17 cellular contexts compared by ENCODE assay signal in the genomic region with DNA sequence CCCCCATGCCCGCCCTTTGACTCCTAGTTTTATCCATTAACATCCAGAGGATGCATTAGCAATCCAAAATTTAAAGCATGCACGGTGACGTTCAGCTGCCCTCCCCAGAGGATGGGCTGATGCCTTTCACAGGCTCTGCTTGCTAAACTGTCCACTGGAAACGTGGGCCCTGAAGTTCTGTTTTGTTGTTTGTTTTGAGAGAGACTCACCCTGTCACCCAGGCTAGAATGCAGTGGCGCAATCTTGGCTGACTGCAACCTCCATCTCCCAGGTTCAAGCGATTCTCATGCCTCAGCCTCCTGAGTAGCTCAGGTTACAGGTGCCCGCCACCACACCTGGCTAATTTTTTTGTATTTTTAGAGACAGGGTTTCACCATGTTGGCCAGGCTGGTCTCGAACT. TPM values are rescaled to one million over a fixed set of nuclear protein-coding genes. Genes with fewer than 3 reads are reported as not detected.
DNase-seq lines count a peak whose midpoint lies in the region; ATAC-seq, FAIRE-seq and TF ChIP-seq lines count a peak whose summit lies in the region.
"Had no signal": no experiment of that assay in that cellular context is flagged by ENCODE, and none has a peak within 500 bp of the region (broad histone marks: within the 10 kb centered on the region; RNA-seq: fewer than 3 reads in every experiment).

No MANE protein-coding gene starts in this region.

- H3K4me1 ChIP-seq in HepG2 (ENCODE audit: insufficient read depth, low read length) (peaks cover 42% of the 10 kb centered on the region), right lobe of liver (peaks cover 0 to 10% (median 5%) of the 10 kb centered on the region in 4 donors)
- H3K4me1 ChIP-seq in CD8-positive, alpha-beta memory T cell (ENCODE audit: insufficient read depth, low read length), result peaks cover 54% of the 10 kb centered on the region

- H3K4me3 ChIP-seq in HepG2 (replicated peaks in 1 of 3; ENCODE audit: insufficient read depth in 1 of 3, low read depth in 2 of 3, low read length in 3 of 3) (no peak overlapping the region), right lobe of liver (no peak overlapping the region)
- no peak overlapping the region for H3K4me3 ChIP-seq in CD8-positive, alpha-beta memory T cell (ENCODE audit: low read length)
- H3K4me3 ChIP-seq: K562 had no signal

- FAIRE-seq in HepG2 (lab: Jason Lieb, UNC), result no peak
- FAIRE-seq: K562 had no signal

- TF ChIP-seq EP300 in HepG2 (IDR thresholded peaks at IDR 0.05; ENCODE audit: low read depth in 2 of 2, low read length in 2 of 2) (no peak), HepG2 (CRISPR knock-in tag; IDR thresholded peaks at IDR 0.05; ENCODE audit: borderline replicate concordance) (no peak)

- POLR2A ChIA-PET in activated CD4-positive, alpha-beta T cell treated with anti-CD3 and anti-CD28 coated beads, Interleukin-2, amount 10 ng/mL, durations not matched to agents 7 days and 5 days (lab: Charles Lee), result no interaction called here
- POLR2A ChIA-PET in HepG2 (lab: Yijun Ruan, JAX), result no interaction called here
- POLR2A ChIA-PET in CD8-positive, alpha-beta memory T cell (lab: Charles Lee), result no interaction called here

- WGBS in HepG2 (ENCODE audit: low lambda C conversion rate), result 91% methylated on average over 8 of the region's 8 CpGs
- WGBS in right lobe of liver (ENCODE audit: insufficient coverage, low coverage, low lambda C conversion rate, missing lambda C conversion rate), result 68% methylated on average over 7 of the region's 8 CpGs

- H3K4me2 ChIP-seq in HepG2 (ENCODE audit: low read depth, low read length), result no peak overlapping the region

- peaks cover 75% of the 10 kb centered on the region for H3K4me1 Mint-ChIP-seq in activated CD4-positive, alpha-beta T cell treated with anti-CD3 and anti-CD28 coated beads, Interleukin-2, amount 10 ng/mL, durations not matched to agents 7 days and 5 days
- H3K4me1 Mint-ChIP-seq in activated CD4-positive, alpha-beta T cell treated with anti-CD3 and anti-CD28 coated beads, Interleukin-2, amount 10 ng/mL, durations not matched to agents 24 days and 14 days, result peaks cover 42% of the 10 kb centered on the region
- H3K4me1 Mint-ChIP-seq in CD8-positive, alpha-beta memory T cell, result peaks cover 38 to 62% (median 50%) of the 10 kb centered on the region in 3 donors

- intact Hi-C loops in activated CD4-positive, alpha-beta T cell treated with anti-CD3 and anti-CD28 coated beads, Interleukin-2, amount 10 ng/mL, durations not matched to agents 24 days and 14 days (cut with micrococcal nuclease), result no loop called here
- intact Hi-C loops in HepG2 (cut with micrococcal nuclease; ENCODE audit: unreplicated experiment), result no loop called here
- intact Hi-C loops in right lobe of liver (cut with DNase I), result no loop called here

- TF ChIP-seq POLR2A in HepG2 (IDR thresholded peaks at IDR 0.05; ENCODE audit: insufficient read depth in 1 of 2, low read depth in 2 of 2, low read length in 2 of 2), result no peak
- TF ChIP-seq POLR2A in right lobe of liver (IDR thresholded peaks at IDR 0.05), result no peak

- no TSS peak for BruUV-seq in HepG2 (replicated peaks; lab: Mats Ljungman, UMichigan)

- no peaks in the 10 kb centered on the region for H3K9me3 ChIP-seq in HepG2 (ENCODE audit: low read length)
- H3K9me3 ChIP-seq in right lobe of liver, result no peaks in the 10 kb centered on the region
- H3K9me3 ChIP-seq in CD8-positive, alpha-beta memory T cell (ENCODE audit: low read length), result no peaks in the 10 kb centered on the region

- ATAC-seq in HepG2 (no peak), right lobe of liver (no peak)
- ATAC-seq: HCT116, K562 had no signal

- no peaks in the 10 kb centered on the region for H4K20me1 ChIP-seq in HepG2 (ENCODE audit: insufficient read depth, low read length)

- CTCF ChIA-PET in activated CD4-positive, alpha-beta T cell treated with anti-CD3 and anti-CD28 coated beads, Interleukin-2, amount 10 ng/mL, durations not matched to agents 7 days and 5 days (lab: Charles Lee), result no interaction called here
- CTCF ChIA-PET in HepG2 (lab: Yijun Ruan, JAX; ENCODE audit: low intra/inter-chr PET ratio, low total read pairs), result no interaction called here
- CTCF ChIA-PET in CD8-positive, alpha-beta memory T cell (lab: Charles Lee), result no interaction called here

- peak overlapping the region; percentile 32 for H3K27ac Mint-ChIP-seq in activated CD4-positive, alpha-beta T cell treated with anti-CD3 and anti-CD28 coated beads, Interleukin-2, amount 10 ng/mL, durations not matched to agents 7 days and 5 days
- no peak overlapping the region for H3K27ac Mint-ChIP-seq in activated CD4-positive, alpha-beta T cell treated with anti-CD3 and anti-CD28 coated beads, Interleukin-2, amount 10 ng/mL, durations not matched to agents 24 days and 14 days
- H3K27ac Mint-ChIP-seq in CD8-positive, alpha-beta memory T cell, result peak overlapping the region in 2 of 8 donors; percentile 52 to 53

- no peaks in the 10 kb centered on the region for H3K9me3 Mint-ChIP-seq in activated CD4-positive, alpha-beta T cell treated with anti-CD3 and anti-CD28 coated beads, Interleukin-2, amount 10 ng/mL, durations not matched to agents 7 days and 5 days
- H3K9me3 Mint-ChIP-seq in activated CD4-positive, alpha-beta T cell treated with anti-CD3 and anti-CD28 coated beads, Interleukin-2, amount 10 ng/mL, durations not matched to agents 24 days and 14 days, result peaks cover 4% of the 10 kb centered on the region
- no peaks in the 10 kb centered on the region for H3K9me3 Mint-ChIP-seq in CD8-positive, alpha-beta memory T cell

- H3K36me3 ChIP-seq in HepG2 (replicated peaks in 1 of 2; ENCODE audit: control insufficient read depth in 1 of 2, insufficient read depth in 2 of 2, low read length in 2 of 2) (peaks cover 11 to 40% of the 10 kb centered on the region in 2 experiments), right lobe of liver (no peaks in the 10 kb centered on the region)
- H3K36me3 ChIP-seq in CD8-positive, alpha-beta memory T cell (ENCODE audit: insufficient read depth, low read length), result no peaks in the 10 kb centered on the region

- H3K4me3 Mint-ChIP-seq in activated CD4-positive, alpha-beta T cell treated with anti-CD3 and anti-CD28 coated beads, Interleukin-2, amount 10 ng/mL, durations not matched to agents 7 days and 5 days, result no peak overlapping the region
- no peak overlapping the region for H3K4me3 Mint-ChIP-seq in activated CD4-positive, alpha-beta T cell treated with anti-CD3 and anti-CD28 coated beads, Interleukin-2, amount 10 ng/mL, durations not matched to agents 24 days and 14 days
- H3K4me3 Mint-ChIP-seq in CD8-positive, alpha-beta memory T cell, result no peak overlapping the region

- no peaks in the 10 kb centered on the region for H3K27me3 Mint-ChIP-seq in activated CD4-positive, alpha-beta T cell treated with anti-CD3 and anti-CD28 coated beads, Interleukin-2, amount 10 ng/mL, durations not matched to agents 7 days and 5 days
- H3K27me3 Mint-ChIP-seq in activated CD4-positive, alpha-beta T cell treated with anti-CD3 and anti-CD28 coated beads, Interleukin-2, amount 10 ng/mL, durations not matched to agents 24 days and 14 days, result no peaks in the 10 kb centered on the region
- H3K27me3 Mint-ChIP-seq in CD8-positive, alpha-beta memory T cell, result no peaks in the 10 kb centered on the region

- no peak for DNase-seq in activated CD4-positive, alpha-beta T cell treated with anti-CD3 and anti-CD28 coated beads, Interleukin-2, amount 10 ng/mL, durations not matched to agents 7 days and 5 days
- no peak for DNase-seq in activated CD4-positive, alpha-beta T cell treated with anti-CD3 and anti-CD28 coated beads, Interleukin-2, amount 10 ng/mL, durations not matched to agents 24 days and 14 days
- no peak for DNase-seq in HepG2 (ENCODE audit: low spot score)
- DNase-seq in right lobe of liver, result no peak
- no peak for DNase-seq in CD8-positive, alpha-beta memory T cell
- DNase-seq in NCI-H2227 (lab: John Stamatoyannopoulos, UW; ENCODE audit: unreplicated experiment), result no peak
- DNase-seq in DMS79 (lab: John Stamatoyannopoulos, UW), result no peak
- DNase-seq: DMS53 had no signal

- H3K9ac ChIP-seq in HepG2 (ENCODE audit: insufficient read depth, low read depth, low read length), result no peak overlapping the region

- no peak overlapping the region for H2AFZ ChIP-seq in HepG2 (ENCODE audit: low read length)

- H3K79me2 ChIP-seq in HepG2 (ENCODE audit: insufficient read depth, low read length), result no peaks in the 10 kb centered on the region

- TF ChIP-seq RAD21 in HepG2 (CRISPR knock-in tag; IDR thresholded peaks at IDR 0.05), result no peak

- no peak overlapping the region for H3K27ac ChIP-seq in HepG2 (ENCODE audit: extremely low read length, insufficient read depth, low read length)
- H3K27ac ChIP-seq in right lobe of liver, result no peak overlapping the region
- H3K27ac ChIP-seq in VCaP, result peak overlapping the region; percentile 92
- H3K27ac ChIP-seq in CD8-positive, alpha-beta memory T cell (ENCODE audit: low read depth, low read length), result no peak overlapping the region
- H3K27ac ChIP-seq: 22Rv1, HL-60 had no signal

- H3K36me3 Mint-ChIP-seq in activated CD4-positive, alpha-beta T cell treated with anti-CD3 and anti-CD28 coated beads, Interleukin-2, amount 10 ng/mL, durations not matched to agents 7 days and 5 days (ENCODE audit: low read depth), result peaks cover 44% of the 10 kb centered on the region
- H3K36me3 Mint-ChIP-seq in activated CD4-positive, alpha-beta T cell treated with anti-CD3 and anti-CD28 coated beads, Interleukin-2, amount 10 ng/mL, durations not matched to agents 24 days and 14 days (ENCODE audit: low read depth), result peaks cover 17% of the 10 kb centered on the region
- H3K36me3 Mint-ChIP-seq in CD8-positive, alpha-beta memory T cell, result peaks cover 0 to 18% (median 2%) of the 10 kb centered on the region in 3 donors

- in situ Hi-C loops in HepG2 (cut with HindIII; ENCODE audit: extremely low pct_ligation_motif_present, low pct_unique_long_range_greater_than_20kb), result no loop called here

- TF ChIP-seq CTCF in HepG2 (CRISPR knock-in tag; IDR thresholded peaks at IDR 0.05), result no peak
- no peak for TF ChIP-seq CTCF in right lobe of liver (IDR thresholded peaks at IDR 0.05)
- no peak for TF ChIP-seq CTCF in VCaP (conservative IDR thresholded peaks at IDR 0.05)

- no peaks in the 10 kb centered on the region for H3K27me3 ChIP-seq in HepG2 (ENCODE audit: control insufficient read depth in 1 of 2, insufficient read depth in 2 of 2, low read length in 2 of 2)
- H3K27me3 ChIP-seq in right lobe of liver, result no peaks in the 10 kb centered on the region
- no peaks in the 10 kb centered on the region for H3K27me3 ChIP-seq in CD8-positive, alpha-beta memory T cell (ENCODE audit: insufficient read depth, low read length, poor library complexity, severe bottlenecking)

RNA-seq across cellular contexts. Expression of gene NFRKB, which starts 39.3 kb away (rescaled TPM):
- 10 to 100 TPM; 37.4 to 43.2 TPM for total RNA-seq in activated CD4-positive, alpha-beta T cell treated with anti-CD3 and anti-CD28 coated beads, Interleukin-2, amount 10 ng/mL, durations not matched to agents 7 days and 5 days
- total RNA-seq in activated CD4-positive, alpha-beta T cell treated with anti-CD3 and anti-CD28 coated beads, Interleukin-2, amount 10 ng/mL, durations not matched to agents 24 days and 14 days, result 45.5 and 52.2 TPM in 2 replicates
- 17.9 and 22.9 TPM in 2 replicates for total RNA-seq in HepG2 (2016; rRNA removed; fragmentation: Illumina TruSeq; extraction: Trizol)
- total RNA-seq in HepG2 (2016; cell fraction: cytosol; rRNA removed; fragmentation: Illumina TruSeq; extraction: Trizol; ENCODE audit: low read depth), result 4.2 and 4.3 TPM in 2 replicates
- total RNA-seq in HepG2 (2016; cell fraction: insoluble cytoplasmic fraction; rRNA removed; fragmentation: Illumina TruSeq; extraction: Trizol), result 14.3 and 22.1 TPM in 2 replicates
- 10.6 and 11.5 TPM in 2 replicates for total RNA-seq in HepG2 (2016; cell fraction: membrane; rRNA removed; fragmentation: Illumina TruSeq; extraction: Trizol)
- total RNA-seq in HepG2 (2016; cell fraction: nucleus; rRNA removed; fragmentation: Illumina TruSeq; extraction: Trizol), result 25.7 and 37.4 TPM in 2 replicates
- polyA plus RNA-seq in HepG2 (2011; rRNA removed), result 23.7 and 31.0 TPM in 2 replicates
- polyA plus RNA-seq in HepG2 (2011; cell fraction: cytosol; rRNA removed), result 14.7 and 16.3 TPM in 2 replicates
- polyA plus RNA-seq in HepG2 (2011; cell fraction: nucleus; rRNA removed), result 127 and 157 TPM in 2 replicates
- 21.8 and 24.9 TPM in 2 replicates for polyA plus RNA-seq in HepG2 (2012)
- polyA plus RNA-seq in HepG2 (2016; cell fraction: cytosol; fragmentation: Illumina TruSeq; extraction: Trizol; ENCODE audit: low read depth), result 1.2 and 1.4 TPM in 2 replicates
- 10.0 and 12.7 TPM in 2 replicates for polyA plus RNA-seq in HepG2 (2016; cell fraction: insoluble cytoplasmic fraction; fragmentation: Illumina TruSeq; extraction: Trizol; ENCODE audit: low read depth)
- 3.3 and 3.4 TPM in 2 replicates for polyA plus RNA-seq in HepG2 (2016; cell fraction: membrane; fragmentation: Illumina TruSeq; extraction: Trizol; ENCODE audit: low read depth)
- 53.0 and 63.6 TPM in 2 replicates for polyA plus RNA-seq in HepG2 (2016; cell fraction: nucleus; fragmentation: Illumina TruSeq; extraction: Trizol; ENCODE audit: insufficient read depth, low read depth)
- polyA minus RNA-seq in HepG2 (2011; rRNA and poly(A)+ RNA removed; ENCODE audit: low replicate concordance), result 22.5 and 25.1 TPM in 2 replicates
- 7.3 and 11.0 TPM in 2 replicates for polyA minus RNA-seq in HepG2 (2011; cell fraction: cytosol; rRNA and poly(A)+ RNA removed)
- 49.2 and 52.1 TPM in 2 replicates for polyA minus RNA-seq in HepG2 (2011; cell fraction: nucleus; rRNA and poly(A)+ RNA removed)
- total RNA-seq in right lobe of liver, result 10 to 100 TPM in 5 of 6 experiments, 1 to 10 TPM in 1; 9.5 to 15.0 (median 11.4) TPM
- total RNA-seq in CD8-positive, alpha-beta memory T cell, result 10 to 100 TPM; 37.5 to 37.8 TPM
- 20.3 TPM for polyA plus RNA-seq in CD8-positive, alpha-beta memory T cell

RNA-seq across cellular contexts. Expression of gene TMEM45B, which starts 40.4 kb away (rescaled TPM):
- under 1 TPM; 0.84 to 0.94 TPM for total RNA-seq in activated CD4-positive, alpha-beta T cell treated with anti-CD3 and anti-CD28 coated beads, Interleukin-2, amount 10 ng/mL, durations not matched to agents 7 days and 5 days
- total RNA-seq in activated CD4-positive, alpha-beta T cell treated with anti-CD3 and anti-CD28 coated beads, Interleukin-2, amount 10 ng/mL, durations not matched to agents 24 days and 14 days, result 0.37 and 0.45 TPM in 2 replicates
- total RNA-seq in HepG2 (2016; rRNA removed; fragmentation: Illumina TruSeq; extraction: Trizol) (17.3 and 29.1 TPM in 2 replicates), right lobe of liver (100 to 1,000 TPM in 1 of 6 experiments, 10 to 100 TPM in 4, 1 to 10 TPM in 1; 10.0 to 126 (median 18.6) TPM)
- total RNA-seq in HepG2 (2016; cell fraction: cytosol; rRNA removed; fragmentation: Illumina TruSeq; extraction: Trizol; ENCODE audit: low read depth), result 4.8 and 5.2 TPM in 2 replicates
- 17.2 and 31.3 TPM in 2 replicates for total RNA-seq in HepG2 (2016; cell fraction: insoluble cytoplasmic fraction; rRNA removed; fragmentation: Illumina TruSeq; extraction: Trizol)
- 8.3 and 11.1 TPM in 2 replicates for total RNA-seq in HepG2 (2016; cell fraction: membrane; rRNA removed; fragmentation: Illumina TruSeq; extraction: Trizol)
- 26.2 and 28.6 TPM in 2 replicates for total RNA-seq in HepG2 (2016; cell fraction: nucleus; rRNA removed; fragmentation: Illumina TruSeq; extraction: Trizol)
- 181 and 248 TPM in 2 replicates for polyA plus RNA-seq in HepG2 (2011; rRNA removed)
- polyA plus RNA-seq in HepG2 (2011; cell fraction: cytosol; rRNA removed), result 203 and 223 TPM in 2 replicates
- 104 and 141 TPM in 2 replicates for polyA plus RNA-seq in HepG2 (2011; cell fraction: nucleus; rRNA removed)
- 166 and 200 TPM in 2 replicates for polyA plus RNA-seq in HepG2 (2012)
- polyA plus RNA-seq in HepG2 (2016; cell fraction: cytosol; fragmentation: Illumina TruSeq; extraction: Trizol; ENCODE audit: low read depth), result 5.1 and 7.6 TPM in 2 replicates
- polyA plus RNA-seq in HepG2 (2016; cell fraction: insoluble cytoplasmic fraction; fragmentation: Illumina TruSeq; extraction: Trizol; ENCODE audit: low read depth), result 13.8 and 13.9 TPM in 2 replicates
- 7.9 and 8.9 TPM in 2 replicates for polyA plus RNA-seq in HepG2 (2016; cell fraction: membrane; fragmentation: Illumina TruSeq; extraction: Trizol; ENCODE audit: low read depth)
- polyA plus RNA-seq in HepG2 (2016; cell fraction: nucleus; fragmentation: Illumina TruSeq; extraction: Trizol; ENCODE audit: insufficient read depth, low read depth), result 45.8 and 46.5 TPM in 2 replicates
- 18.8 and 244 TPM in 2 replicates for polyA minus RNA-seq in HepG2 (2011; rRNA and poly(A)+ RNA removed; ENCODE audit: low replicate concordance)
- 39.7 and 62.5 TPM in 2 replicates for polyA minus RNA-seq in HepG2 (2011; cell fraction: cytosol; rRNA and poly(A)+ RNA removed)
- 45.2 and 49.5 TPM in 2 replicates for polyA minus RNA-seq in HepG2 (2011; cell fraction: nucleus; rRNA and poly(A)+ RNA removed)
- under 1 TPM; 0.44 to 0.58 TPM for total RNA-seq in CD8-positive, alpha-beta memory T cell
- 1.6 TPM for polyA plus RNA-seq in CD8-positive, alpha-beta memory T cell
- total RNA-seq: A673, Daoy, H4 had no signal
- polyA plus RNA-seq: BJ, K562 had no signal
